In genomic region chr17:59366773-59367656, GRCh38 we compare ENCODE assay signal across 8 cellular contexts. TPM values are rescaled to one million over a fixed set of nuclear protein-coding genes. Genes with fewer than 3 reads are reported as not detected.
DNase-seq lines count a peak whose midpoint lies in the region; ATAC-seq and TF ChIP-seq lines count a peak whose summit lies in the region.

No MANE protein-coding gene starts in this region.

- no peak for TF ChIP-seq CTCF in glutamatergic neuron (IDR thresholded peaks at IDR 0.05; ENCODE audit: partially characterized antibody, unreplicated experiment)

- peak overlapping the region; percentile 79 for H3K27ac Mint-ChIP-seq in glutamatergic neuron (ENCODE audit: unreplicated experiment)

- peaks cover 2% of the 10 kb centered on the region for H3K9me3 Mint-ChIP-seq in glutamatergic neuron (ENCODE audit: unreplicated experiment)

- H3K4me3 Mint-ChIP-seq in glutamatergic neuron (ENCODE audit: unreplicated experiment) = peak overlapping the region; percentile 46

- no peaks in the 10 kb centered on the region for H3K36me3 Mint-ChIP-seq in glutamatergic neuron (ENCODE audit: unreplicated experiment)

- ATAC-seq in SK-N-SH treated with all-trans-retinoic acid at 6 μM for 48 hours (peak; percentile 63), GM18909 (IDR thresholded peaks at IDR 0.05; ENCODE audit: poor library complexity, unreplicated experiment) (no peak)

- no peaks in the 10 kb centered on the region for H3K27me3 Mint-ChIP-seq in glutamatergic neuron (ENCODE audit: unreplicated experiment)

- DNase-seq in NCI-H2107 treated with DMSO at 0.1 percent for 48 hours (lab: John Stamatoyannopoulos, UW; ENCODE audit: unreplicated experiment) (peak; percentile 76), NCI-H2107 (lab: John Stamatoyannopoulos, UW) (no peak), glutamatergic neuron (no peak), renal cortical epithelial cell (ENCODE audit: low read depth) (peak; percentile 82), SW 1271 (lab: John Stamatoyannopoulos, UW) (no peak)
- DNase-seq in stimulated activated CD4-positive, alpha-beta T cell treated with anti-CD3 and anti-CD28 coated beads, Interleukin-2, amount 100 ng/mL, for 48 hours = no peak

- H3K4me1 Mint-ChIP-seq in glutamatergic neuron (ENCODE audit: low read depth, unreplicated experiment) = peaks cover 52% of the 10 kb centered on the region

TF ChIP-seq in SK-N-SH treated with all-trans-retinoic acid at 6 μM for 48 hours, 23 proteins besides CTCF, POLR2A, EP300 and RAD21:
- TF ChIP-seq ZNF70 (CRISPR knock-in tag; IDR thresholded peaks at IDR 0.05) = no peak
- no peak for TF ChIP-seq RARB (CRISPR knock-in tag; IDR thresholded peaks at IDR 0.05)
- TF ChIP-seq TCF4 (CRISPR knock-in tag; IDR thresholded peaks at IDR 0.05; ENCODE audit: borderline replicate concordance) = no peak
- TF ChIP-seq ZFP3 (CRISPR knock-in tag; IDR thresholded peaks at IDR 0.05) = peak; percentile 60
- peak; percentile 11; the same call in 1 of the 2 replicates for TF ChIP-seq SNAI2 (CRISPR knock-in tag; IDR thresholded peaks at IDR 0.05)
- TF ChIP-seq ZNF8 (CRISPR knock-in tag; IDR thresholded peaks at IDR 0.05) = no peak
- no peak for TF ChIP-seq POU6F1 (CRISPR knock-in tag; IDR thresholded peaks at IDR 0.05; ENCODE audit: borderline replicate concordance, low read depth)
- TF ChIP-seq BACH2 (CRISPR knock-in tag; IDR thresholded peaks at IDR 0.05; ENCODE audit: borderline replicate concordance) = no peak
- TF ChIP-seq GLIS3 (CRISPR knock-in tag; IDR thresholded peaks at IDR 0.05) = no peak
- TF ChIP-seq CREB5 (CRISPR knock-in tag; IDR thresholded peaks at IDR 0.05; ENCODE audit: low read depth) = peak; percentile 38; the same call in 1 of the 2 replicates
- TF ChIP-seq CSDC2 (CRISPR knock-in tag; IDR thresholded peaks at IDR 0.05) = no peak

RNA-seq across cellular contexts. Expression of gene YPEL2, which starts 35.6 kb away (rescaled TPM):
- 20.8 TPM for total RNA-seq in glutamatergic neuron (ENCODE audit: unreplicated experiment)
- total RNA-seq in renal cortical epithelial cell = 14.2 and 37.3 TPM in 2 replicates

Comparison
In these comparisons a context has a peak if more than half of its experiments do, and no peak if none do; other contexts are left out.
1. DNase-seq: peak in NCI-H2107 treated with DMSO at 0.1 percent for 48 hours (single experiment) and renal cortical epithelial cell (single experiment); none in NCI-H2107 (single experiment), glutamatergic neuron (single experiment), SW 1271 (0 of 2) and stimulated activated CD4-positive, alpha-beta T cell treated with anti-CD3 and anti-CD28 coated beads, Interleukin-2, amount 100 ng/mL, for 48 hours (0 of 2).